ENCODE assay signal across 8 cellular contexts in the genomic region with DNA sequence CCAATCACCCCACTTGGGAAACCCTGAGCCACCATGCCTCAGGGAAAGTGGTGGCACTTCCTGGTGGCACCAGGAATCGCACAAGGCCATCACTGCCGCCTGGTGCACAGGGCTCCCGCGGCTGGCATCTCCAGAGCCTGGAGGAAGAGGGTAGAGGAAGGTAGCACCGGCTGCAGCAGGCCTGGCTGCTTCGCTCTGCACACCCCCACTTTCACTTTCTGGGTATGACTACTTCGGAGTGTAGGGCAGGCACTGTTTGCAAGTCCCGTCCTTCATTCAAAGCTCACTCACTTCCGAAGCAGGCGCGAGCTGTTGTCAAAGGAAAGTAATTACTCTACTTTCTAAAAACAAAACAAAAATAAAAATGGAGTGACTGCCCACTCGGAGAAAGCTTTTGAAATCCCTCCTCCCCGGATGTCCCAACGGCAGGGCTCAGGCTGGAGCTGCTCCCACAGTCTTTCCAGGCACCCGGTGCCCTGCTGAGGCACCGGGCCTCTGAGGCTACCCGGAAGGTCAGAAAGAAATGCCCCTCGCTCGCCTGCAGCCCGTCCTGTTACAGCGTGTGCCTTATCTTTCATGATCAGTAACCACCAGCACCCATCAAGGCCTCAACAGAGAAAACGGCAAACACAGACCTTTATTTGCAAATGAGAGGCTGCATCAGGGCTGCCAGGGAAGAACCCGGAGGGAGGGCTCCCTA. TPM values are rescaled to one million over a fixed set of nuclear protein-coding genes. Genes with fewer than 3 reads are reported as not detected.
DNase-seq lines count a peak whose midpoint lies in the region; TF ChIP-seq lines count a peak whose summit lies in the region.

No MANE protein-coding gene starts in this region.

- peak overlapping the region; percentile 80 for H3K9ac ChIP-seq in neural progenitor cell

- 3% methylated on average over 23 of the region's 23 CpGs for WGBS in esophagus, 2 donors
- 4 to 7% methylated on average over 22 to 23 of the region's 23 CpGs for WGBS in tibial nerve, 2 donors

- H3K36me3 Mint-ChIP-seq in neural progenitor cell: no peaks in the 10 kb centered on the region

- peak; percentile 35 for DNase-seq in NK-92 treated with Interleukin-12 subunit alpha and Interleukin-12 subunit beta, amount 100 ng/mL, for 24 hours (lab: John Stamatoyannopoulos, UW)
- DNase-seq in NK-92 (lab: John Stamatoyannopoulos, UW; ENCODE audit: unreplicated experiment): no peak
- DNase-seq in NB4 (ENCODE audit: low read depth): peak; percentile 82
- peak in 2 of 3 experiments; percentile 30 for DNase-seq in activated CD8-positive, alpha-beta memory T cell treated with anti-CD3 and anti-CD28 coated beads for 48 hours (ENCODE audit: low read depth in 2 of 3, low spot score in 2 of 3)
- peak; percentile 1 for DNase-seq in neural progenitor cell (ENCODE audit: low spot score)
- no peak for DNase-seq in tibial nerve (ENCODE audit: low spot score in 2 of 2)
- DNase-seq in DMS53 treated with DMSO at 0.1 percent for 48 hours (lab: John Stamatoyannopoulos, UW; ENCODE audit: unreplicated experiment): no peak

- H3K4me1 ChIP-seq in esophagus (ENCODE audit: control insufficient read depth in 2 of 2, insufficient read depth in 2 of 2, low read length in 1 of 2) (peaks cover 14 to 35% of the 10 kb centered on the region in 2 donors), neural progenitor cell (peaks cover 17% of the 10 kb centered on the region), tibial nerve (peaks cover 0 to 64% (median 51%) of the 10 kb centered on the region in 4 donors)

- peaks cover 66% of the 10 kb centered on the region for H3K79me2 ChIP-seq in neural progenitor cell (ENCODE audit: low read depth)

- no peak overlapping the region for H3K27ac Mint-ChIP-seq in neural progenitor cell

- peaks cover 11% of the 10 kb centered on the region for H3K27me3 Mint-ChIP-seq in neural progenitor cell (ENCODE audit: insufficient read depth, low read depth)

- peaks cover 63% of the 10 kb centered on the region for H4K20me1 ChIP-seq in neural progenitor cell (ENCODE audit: low read depth)

- peak overlapping the region; percentile 94 for H3K4me3 Mint-ChIP-seq in neural progenitor cell

- TF ChIP-seq CTCF in NB4 (IDR thresholded peaks at IDR 0.05; ENCODE audit: low read depth, low read length): no peak
- TF ChIP-seq CTCF in neural progenitor cell (IDR thresholded peaks at IDR 0.05): no peak
- no peak for TF ChIP-seq CTCF in tibial nerve (IDR thresholded peaks at IDR 0.05)

- no peaks in the 10 kb centered on the region for H3F3A ChIP-seq in neural progenitor cell (ENCODE audit: low read depth)

- TF ChIP-seq POLR2A in NB4 (IDR thresholded peaks at IDR 0.05; ENCODE audit: extremely low read depth, insufficient read length) (no peak), tibial nerve (IDR thresholded peaks at IDR 0.05) (no peak)

- peak overlapping the region; percentile 96 for H3K4me2 ChIP-seq in neural progenitor cell

- H3K9me3 ChIP-seq in esophagus (ENCODE audit: control insufficient read depth in 2 of 2, insufficient read depth in 1 of 2, low read depth in 1 of 2, low read length in 1 of 2) (no peaks in the 10 kb centered on the region), neural progenitor cell (ENCODE audit: low read depth) (no peaks in the 10 kb centered on the region), tibial nerve (no peaks in the 10 kb centered on the region)

- H3K4me3 ChIP-seq in NB4 (ENCODE audit: low read depth, low read length): peak overlapping the region; percentile 88
- peak overlapping the region; percentile 4 to 66 for H3K4me3 ChIP-seq in esophagus (ENCODE audit: low read depth in 1 of 2, low read length in 2 of 2)
- H3K4me3 ChIP-seq in neural progenitor cell: peak overlapping the region; percentile 100
- H3K4me3 ChIP-seq in tibial nerve: peak overlapping the region; percentile 51 to 97 (median 72)

- H3K4me1 Mint-ChIP-seq in neural progenitor cell: peaks cover 20% of the 10 kb centered on the region

- peak overlapping the region; percentile 70 to 75 for H3K27ac ChIP-seq in esophagus (ENCODE audit: low read depth in 2 of 2, low read length in 1 of 2)
- H3K27ac ChIP-seq in neural progenitor cell: no peak overlapping the region
- peak overlapping the region in 3 of 4 donors; percentile 73 to 90 (median 76) for H3K27ac ChIP-seq in tibial nerve

- peaks cover 0 to 2% of the 10 kb centered on the region in 2 donors for H3K36me3 ChIP-seq in esophagus (ENCODE audit: control insufficient read depth in 2 of 2, insufficient read depth in 2 of 2, low read length in 1 of 2)
- H3K36me3 ChIP-seq in neural progenitor cell: no peaks in the 10 kb centered on the region
- H3K36me3 ChIP-seq in tibial nerve: no peaks in the 10 kb centered on the region

- no peak for TF ChIP-seq EP300 in tibial nerve (IDR thresholded peaks at IDR 0.05)

- peaks cover 4% of the 10 kb centered on the region for H3K9me3 Mint-ChIP-seq in neural progenitor cell

- no peak overlapping the region for H2AFZ ChIP-seq in neural progenitor cell (replicated peaks)

- H3K27me3 ChIP-seq in esophagus (ENCODE audit: control insufficient read depth in 1 of 2, insufficient read depth in 2 of 2, low read length in 2 of 2): peaks cover 0 to 3% of the 10 kb centered on the region in 2 donors
- H3K27me3 ChIP-seq in neural progenitor cell: peaks cover 22% of the 10 kb centered on the region
- no peaks in the 10 kb centered on the region for H3K27me3 ChIP-seq in tibial nerve

RNA-seq across cellular contexts. Expression of gene BRD3, which starts 2.0 kb away (rescaled TPM):
- polyA plus RNA-seq in esophagus: 1 to 10 TPM; 4.5 to 6.6 TPM
- total RNA-seq in neural progenitor cell (ENCODE audit: low replicate concordance): 14.8 and 21.7 TPM in 2 replicates
- total RNA-seq in tibial nerve: 10 to 100 TPM; 61.6 to 70.8 (median 65.3) TPM

RNA-seq across cellular contexts. Expression of gene BRD3OS, which starts 40.6 kb away (rescaled TPM):
- 1 to 10 TPM; 2.7 to 3.5 TPM for polyA plus RNA-seq in esophagus
- 19.0 and 28.3 TPM in 2 replicates for total RNA-seq in neural progenitor cell (ENCODE audit: low replicate concordance)
- total RNA-seq in tibial nerve: 10 to 100 TPM in 3 of 4 donors, 1 to 10 TPM in 1; 9.2 to 28.2 (median 13.7) TPM

Comparison
In these comparisons a context has a peak if more than half of its experiments do, and no peak if none do; other contexts are left out.
1. DNase-seq: peak in NK-92 treated with Interleukin-12 subunit alpha and Interleukin-12 subunit beta, amount 100 ng/mL, for 24 hours (single experiment), NB4 (single experiment), activated CD8-positive, alpha-beta memory T cell treated with anti-CD3 and anti-CD28 coated beads for 48 hours (2 of 3) and neural progenitor cell (single experiment); none in NK-92 (single experiment), tibial nerve (0 of 2) and DMS53 treated with DMSO at 0.1 percent for 48 hours (single experiment).
2. H3K4me3 ChIP-seq: peak in every context shown above with its lines; median percentile 100 in neural progenitor cell; 88 in NB4; 72 in tibial nerve; 35 in esophagus.